Comparison of ENCODE assay signal across 19 cellular contexts in the genomic region with DNA sequence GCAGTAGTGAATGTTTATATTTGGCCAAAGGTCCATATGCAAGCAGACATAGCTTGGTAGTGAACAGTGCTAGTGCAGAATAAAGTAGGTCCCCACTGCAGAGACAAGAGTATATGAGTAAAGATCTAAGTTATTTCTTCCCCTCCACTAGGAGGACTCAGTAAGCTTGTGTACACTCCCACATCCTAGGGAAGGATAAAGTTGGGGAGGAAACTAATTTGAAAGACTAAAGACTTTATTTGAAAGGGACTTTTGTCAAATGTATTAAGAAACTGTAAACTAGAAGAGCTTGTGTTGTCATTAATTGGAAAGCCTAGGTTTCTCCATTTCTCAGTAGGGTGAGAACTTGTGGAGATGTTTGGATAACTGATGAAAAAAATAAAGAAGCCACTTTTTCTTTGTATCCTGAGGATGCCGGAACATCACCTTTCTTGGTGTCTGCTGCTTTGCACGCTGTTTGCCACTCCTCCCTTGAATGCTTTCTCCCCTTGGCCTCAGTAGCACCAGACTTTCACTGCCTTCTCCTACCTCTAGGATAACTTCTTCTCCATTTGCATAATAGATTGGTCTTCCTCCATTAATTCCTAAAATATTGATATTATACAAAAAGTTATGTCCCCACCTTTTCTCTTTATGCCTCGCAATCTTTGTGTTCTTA.
DNase-seq lines count a peak whose midpoint lies in the region; ATAC-seq and TF ChIP-seq lines count a peak whose summit lies in the region.
"Had no signal": no experiment of that assay in that cellular context is flagged by ENCODE, and none has a peak within 500 bp of the region (broad histone marks: within the 10 kb centered on the region; RNA-seq: fewer than 3 reads in every experiment).

No MANE protein-coding gene starts in this region.

- H3K27me3 ChIP-seq in RWPE2 (ENCODE audit: insufficient read depth, poor library complexity, severe bottlenecking), result peaks cover 22% of the 10 kb centered on the region
- H3K27me3 ChIP-seq: MG63 had no signal

- H3K4me1 ChIP-seq in RWPE2 (ENCODE audit: insufficient read depth, poor library complexity, severe bottlenecking), result no peaks in the 10 kb centered on the region

- no peaks in the 10 kb centered on the region for H3K9me3 ChIP-seq in RWPE2 (ENCODE audit: severe bottlenecking)
- H3K9me3 ChIP-seq: MG63 had no signal

- CTCF ChIA-PET in HEK293T (lab: Yijun Ruan, JAX), result interaction anchor here (0.7 kb wide), 1 partner anchor 33 kb away, joined by 3 read pairs; no protein-coding TSS in a partner anchor

- ATAC-seq in RWPE2 (ENCODE audit: low read depth) (peak; percentile 40; the same call in 1 of the 3 replicates), GM19467 (IDR thresholded peaks at IDR 0.05; ENCODE audit: unreplicated experiment) (no peak)
- ATAC-seq: HCT116, Panc1 had no signal

- peak; percentile 2 for DNase-seq in NCI-H146 (lab: John Stamatoyannopoulos, UW)
- no peak for DNase-seq in NCI-H146 treated with DMSO at 0.1 percent for 48 hours (lab: John Stamatoyannopoulos, UW; ENCODE audit: unreplicated experiment)
- peak; percentile 8 for DNase-seq in HEK293T (ENCODE audit: extremely low spot score)
- DNase-seq in RWPE2 (ENCODE audit: low spot score), result no peak
- peak; percentile 28 for DNase-seq in iPS-NIHi7 (ENCODE audit: extremely low spot score)
- DNase-seq in NOMO-1 treated with DMSO at 0.1 percent for 48 hours (lab: John Stamatoyannopoulos, UW; ENCODE audit: unreplicated experiment), result no peak
- DNase-seq in SK-N-DZ (ENCODE audit: low spot score), result no peak
- DNase-seq: C1 segment of cervical spinal cord, KG1, MG63, NCI-H1092, NCI-H1694, NCI-H2107, NCI-H345, NCI-H526 treated with DMSO at 0.1 percent for 48 hours, Right ventricle myocardium superior had no signal

- POLR2A ChIA-PET in HEK293T (lab: Yijun Ruan, JAX), result no interaction called here

- no peak overlapping the region for H3K27ac ChIP-seq in RWPE2 (ENCODE audit: poor library complexity, severe bottlenecking)

- no peaks in the 10 kb centered on the region for H3K36me3 ChIP-seq in RWPE2 (ENCODE audit: low read depth)
- H3K36me3 ChIP-seq: MG63 had no signal

- no peak for TF ChIP-seq CTCF in RWPE2 (IDR thresholded peaks at IDR 0.05; ENCODE audit: poor library complexity, severe bottlenecking)

- H3K4me3 ChIP-seq in RWPE2 (ENCODE audit: severe bottlenecking), result no peak overlapping the region
- H3K4me3 ChIP-seq: MG63 had no signal

TF ChIP-seq in HEK293T, 16 proteins besides CTCF, POLR2A, EP300 and RAD21:
- TF ChIP-seq SP1 (IDR thresholded peaks at IDR 0.05), result no peak
- no peak for TF ChIP-seq LEF1 (IDR thresholded peaks at IDR 0.05; ENCODE audit: borderline replicate concordance)
- TF ChIP-seq, protein P1, sequence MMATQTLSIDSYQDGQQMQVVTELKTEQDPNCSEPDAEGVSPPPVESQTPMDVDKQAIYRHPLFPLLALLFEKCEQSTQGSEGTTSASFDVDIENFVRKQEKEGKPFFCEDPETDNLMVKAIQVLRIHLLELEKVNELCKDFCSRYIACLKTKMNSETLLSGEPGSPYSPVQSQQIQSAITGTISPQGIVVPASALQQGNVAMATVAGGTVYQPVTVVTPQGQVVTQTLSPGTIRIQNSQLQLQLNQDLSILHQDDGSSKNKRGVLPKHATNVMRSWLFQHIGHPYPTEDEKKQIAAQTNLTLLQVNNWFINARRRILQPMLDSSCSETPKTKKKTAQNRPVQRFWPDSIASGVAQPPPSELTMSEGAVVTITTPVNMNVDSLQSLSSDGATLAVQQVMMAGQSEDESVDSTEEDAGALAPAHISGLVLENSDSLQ (IDR thresholded peaks at IDR 0.05), result no peak
- TF ChIP-seq HDGF (IDR thresholded peaks at IDR 0.05; ENCODE audit: borderline replicate concordance), result no peak
- no peak for TF ChIP-seq CTBP1 (IDR thresholded peaks at IDR 0.05; ENCODE audit: borderline replicate concordance)
- no peak for TF ChIP-seq ARNT (IDR thresholded peaks at IDR 0.05)
- TF ChIP-seq L3MBTL2 (conservative IDR thresholded peaks at IDR 0.05), result no peak
- no peak for TF ChIP-seq FOXK2 (IDR thresholded peaks at IDR 0.05)
- no peak for TF ChIP-seq BHLHE40 (IDR thresholded peaks at IDR 0.05; ENCODE audit: borderline replicate concordance)
- no peak for TF ChIP-seq ZNF384 (IDR thresholded peaks at IDR 0.05)
- TF ChIP-seq TARDBP (IDR thresholded peaks at IDR 0.05), result no peak
- no peak for TF ChIP-seq SUZ12 (IDR thresholded peaks at IDR 0.05)
- TF ChIP-seq ELF4 (IDR thresholded peaks at IDR 0.05), result no peak

Comparison
In these comparisons a context has a peak if more than half of its experiments do, and no peak if none do; other contexts are left out.
1. DNase-seq: peak in NCI-H146 (single experiment), HEK293T (single experiment) and iPS-NIHi7 (single experiment); none in NCI-H146 treated with DMSO at 0.1 percent for 48 hours (single experiment), RWPE2 (single experiment), NOMO-1 treated with DMSO at 0.1 percent for 48 hours (single experiment) and SK-N-DZ (single experiment).